In the genomic region with DNA sequence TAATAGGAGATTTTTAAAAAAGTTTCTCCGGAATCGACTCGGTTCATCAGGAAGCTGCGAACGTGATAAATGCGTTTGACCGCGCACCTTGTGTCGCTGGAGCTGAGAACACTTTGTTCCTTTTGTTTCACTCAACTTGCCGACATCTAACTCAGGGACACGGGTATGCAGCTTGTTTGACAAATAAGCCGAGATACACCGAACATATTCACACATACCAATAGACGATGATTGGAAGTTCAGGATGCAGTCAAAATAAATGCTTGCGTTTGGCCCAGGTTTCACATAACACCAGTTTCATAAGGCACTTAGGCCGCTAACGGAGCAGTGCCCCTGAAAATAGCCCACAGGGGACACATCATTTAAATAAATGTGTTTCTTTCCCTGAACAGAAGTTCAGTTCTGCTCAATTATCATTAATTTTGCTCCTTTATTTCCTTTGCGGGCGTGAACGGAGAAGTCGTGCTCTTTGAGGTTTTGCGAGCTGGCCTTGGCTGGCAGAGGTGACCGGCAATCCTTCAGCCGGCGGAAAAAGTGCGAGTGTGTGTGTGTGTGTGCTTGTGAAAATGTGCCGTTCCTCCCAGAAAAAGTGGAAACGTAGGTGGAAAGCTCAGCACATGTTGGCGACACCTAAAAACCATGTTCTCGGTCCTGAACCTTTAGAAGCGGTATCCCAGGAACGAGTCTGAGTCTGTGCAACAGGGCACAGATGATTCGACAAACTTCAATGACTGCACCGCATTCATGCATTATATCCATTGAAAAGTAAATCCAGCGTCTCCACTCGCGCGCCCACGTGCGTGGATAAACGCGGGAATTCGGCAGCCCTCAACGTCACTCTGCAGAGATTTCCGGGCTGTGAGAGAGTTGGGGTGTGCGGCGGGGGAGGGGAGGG, we compare ENCODE assay signal across 1 cellular context.
A peak's percentile ranks its signal among the peaks of the same experiment; 100 is the strongest.
TF ChIP-seq lines count a peak whose summit lies in the region.

No MANE protein-coding gene starts in this region.

TF ChIP-seq in H1, 55 proteins besides CTCF, POLR2A, EP300 and RAD21 (continued from another document):
- TF ChIP-seq MAX (IDR thresholded peaks at IDR 0.05) (peak; percentile 85), SP4 (IDR thresholded peaks at IDR 0.05; ENCODE audit: low read length) (no peak), CHD7 (IDR thresholded peaks at IDR 0.05; ENCODE audit: insufficient replicate concordance, low read length) (no peak), RFX5 (IDR thresholded peaks at IDR 0.05; ENCODE audit: borderline replicate concordance, low read depth, low read length) (no peak), YY1 (IDR thresholded peaks at IDR 0.05; ENCODE audit: low read depth, low read length) (no peak), NANOG (IDR thresholded peaks at IDR 0.05; ENCODE audit: insufficient read depth, low read depth, low read length, poor library complexity, severe bottlenecking) (no peak), SP1 (IDR thresholded peaks at IDR 0.05; ENCODE audit: low read depth, low read length) (no peak), RBBP5 (IDR thresholded peaks at IDR 0.05; ENCODE audit: borderline replicate concordance, low read depth, low read length) (no peak), TBP (IDR thresholded peaks at IDR 0.05; ENCODE audit: low read depth, low read length) (no peak), GTF2F1 (IDR thresholded peaks at IDR 0.05; ENCODE audit: borderline replicate concordance, low read depth, low read length) (no peak), EGR1 (IDR thresholded peaks at IDR 0.05; ENCODE audit: borderline replicate concordance, low read depth, low read length) (no peak), TCF12 (IDR thresholded peaks at IDR 0.05; ENCODE audit: low read depth, low read length) (no peak), GABPA (IDR thresholded peaks at IDR 0.05; ENCODE audit: borderline replicate concordance, insufficient read depth, low read length) (no peak), TEAD4 (IDR thresholded peaks at IDR 0.05; ENCODE audit: low read depth, low read length) (no peak), JUND (IDR thresholded peaks at IDR 0.05; ENCODE audit: low read length) (no peak), TAF1 (IDR thresholded peaks at IDR 0.05; ENCODE audit: low read depth, low read length) (no peak), POLR2AphosphoS5 (IDR thresholded peaks at IDR 0.05; ENCODE audit: low read depth, low read length) (no peak), ZNF274 (IDR thresholded peaks at IDR 0.05; ENCODE audit: borderline replicate concordance, extremely low read depth, low read length) (no peak), SUZ12 (IDR thresholded peaks at IDR 0.05; ENCODE audit: low read length) (peak; percentile 85), NRF1 (IDR thresholded peaks at IDR 0.05; ENCODE audit: low read depth, low read length) (no peak), SIRT6 (IDR thresholded peaks at IDR 0.05; ENCODE audit: low read length) (no peak), POU5F1 (IDR thresholded peaks at IDR 0.05; ENCODE audit: low read depth, low read length) (no peak), CTBP2 (IDR thresholded peaks at IDR 0.05; ENCODE audit: borderline replicate concordance, insufficient read depth, insufficient read length, low read length) (no peak), BACH1 (IDR thresholded peaks at IDR 0.05; ENCODE audit: low read length) (peak; percentile 37; the same call in 1 of the 2 replicates), CBX5 (IDR thresholded peaks at IDR 0.05; ENCODE audit: low read depth, low read length) (no peak), BCL11A (IDR thresholded peaks at IDR 0.05; ENCODE audit: low read depth in 2 of 2, low read length in 2 of 2) (no peak), RNF2 (IDR thresholded peaks at IDR 0.05; ENCODE audit: borderline replicate concordance, low read depth, low read length, missing control alignments, poor library complexity, severe bottlenecking) (peak; percentile 92), KDM4A (IDR thresholded peaks at IDR 0.05; ENCODE audit: low read depth, low read length, severe bottlenecking) (no peak), CHD2 (IDR thresholded peaks at IDR 0.05; ENCODE audit: low read length) (no peak), HDAC2 (IDR thresholded peaks at IDR 0.05; ENCODE audit: borderline replicate concordance in 1 of 2, low read depth in 2 of 2, low read length in 2 of 2) (peak; percentile 73 to 84), HDAC6 (IDR thresholded peaks at IDR 0.05; ENCODE audit: low read depth, low read length) (no peak), JUN (IDR thresholded peaks at IDR 0.05; ENCODE audit: low read depth, low read length) (no peak), CEBPB (IDR thresholded peaks at IDR 0.05; ENCODE audit: low read depth, low read length) (no peak), EZH2 (IDR thresholded peaks at IDR 0.05; ENCODE audit: low read depth, low read length, severe bottlenecking) (peak; percentile 66), RXRA (IDR thresholded peaks at IDR 0.05; ENCODE audit: insufficient read depth, low read depth, low read length) (no peak), TAF7 (optimal IDR thresholded peaks at IDR 0.05; ENCODE audit: borderline replicate concordance, low read depth, low read length) (no peak), MAFK (IDR thresholded peaks at IDR 0.05; ENCODE audit: low read depth, low read length) (no peak), CBX8 (IDR thresholded peaks at IDR 0.05; ENCODE audit: borderline replicate concordance, low read depth, low read length) (no peak), SIX5 (IDR thresholded peaks at IDR 0.05; ENCODE audit: low read depth, low read length) (no peak), CHD1 (IDR thresholded peaks at IDR 0.05; ENCODE audit: low read depth, low read length) (no peak), PHF8 (conservative IDR thresholded peaks at IDR 0.05; ENCODE audit: low read depth, low read length) (no peak), SAP30 (IDR thresholded peaks at IDR 0.05; ENCODE audit: insufficient read depth, insufficient replicate concordance, low read length) (no peak), KDM5A (IDR thresholded peaks at IDR 0.05; ENCODE audit: low read length) (no peak), SRF (IDR thresholded peaks at IDR 0.05; ENCODE audit: low read depth, low read length) (no peak), KDM1A (IDR thresholded peaks at IDR 0.05; ENCODE audit: borderline replicate concordance, low read length) (0 out of 2 replicates have a peak, but pooled peaks have one; percentile 19), FOSL1 (IDR thresholded peaks at IDR 0.05; ENCODE audit: insufficient read depth, low read depth, low read length) (no peak)
- TF ChIP-seq, protein P1, sequence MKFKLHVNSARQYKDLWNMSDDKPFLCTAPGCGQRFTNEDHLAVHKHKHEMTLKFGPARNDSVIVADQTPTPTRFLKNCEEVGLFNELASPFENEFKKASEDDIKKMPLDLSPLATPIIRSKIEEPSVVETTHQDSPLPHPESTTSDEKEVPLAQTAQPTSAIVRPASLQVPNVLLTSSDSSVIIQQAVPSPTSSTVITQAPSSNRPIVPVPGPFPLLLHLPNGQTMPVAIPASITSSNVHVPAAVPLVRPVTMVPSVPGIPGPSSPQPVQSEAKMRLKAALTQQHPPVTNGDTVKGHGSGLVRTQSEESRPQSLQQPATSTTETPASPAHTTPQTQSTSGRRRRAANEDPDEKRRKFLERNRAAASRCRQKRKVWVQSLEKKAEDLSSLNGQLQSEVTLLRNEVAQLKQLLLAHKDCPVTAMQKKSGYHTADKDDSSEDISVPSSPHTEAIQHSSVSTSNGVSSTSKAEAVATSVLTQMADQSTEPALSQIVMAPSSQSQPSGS (IDR thresholded peaks at IDR 0.05; ENCODE audit: low read length), result no peak
- TF ChIP-seq, protein P2, sequence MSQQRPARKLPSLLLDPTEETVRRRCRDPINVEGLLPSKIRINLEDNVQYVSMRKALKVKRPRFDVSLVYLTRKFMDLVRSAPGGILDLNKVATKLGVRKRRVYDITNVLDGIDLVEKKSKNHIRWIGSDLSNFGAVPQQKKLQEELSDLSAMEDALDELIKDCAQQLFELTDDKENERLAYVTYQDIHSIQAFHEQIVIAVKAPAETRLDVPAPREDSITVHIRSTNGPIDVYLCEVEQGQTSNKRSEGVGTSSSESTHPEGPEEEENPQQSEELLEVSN (IDR thresholded peaks at IDR 0.05), result peak; percentile 96
